8 cellular contexts compared by ENCODE assay signal in genomic region chr9:136799854-136800657, GRCh38. TPM values are rescaled to one million over a fixed set of nuclear protein-coding genes. Genes with fewer than 3 reads are reported as not detected.
DNase-seq lines count a peak whose midpoint lies in the region; ATAC-seq and TF ChIP-seq lines count a peak whose summit lies in the region.

No MANE protein-coding gene starts in this region.

- H3K4me1 ChIP-seq in sigmoid colon: peaks cover 0 to 22% (median 18%) of the 10 kb centered on the region in 4 donors

- no peak for TF ChIP-seq EP300 in sigmoid colon (IDR thresholded peaks at IDR 0.05)

- no peaks in the 10 kb centered on the region for H3K9me3 ChIP-seq in sigmoid colon

- H3K27me3 ChIP-seq in sigmoid colon: peaks cover 40 to 70% (median 56%) of the 10 kb centered on the region in 3 donors

- 1% methylated on average over 63 of the region's 63 CpGs for WGBS in sigmoid colon, 2 donors

- H3K27ac ChIP-seq in sigmoid colon: no peak overlapping the region

- DNase-seq in AML-193 (lab: John Stamatoyannopoulos, UW) (peak; percentile 36 to 47), NCI-H2029 treated with DMSO at 0.1 percent for 48 hours (lab: John Stamatoyannopoulos, UW) (peak; percentile 84), T-helper 9 cell (peak; percentile 90), anterior cingulate cortex (lab: John Stamatoyannopoulos, UW) (peak in 50 of 58 donors; percentile 20 to 89 (median 62)), hypothalamus (lab: John Stamatoyannopoulos, UW) (peak in 35 of 51 donors; percentile 13 to 78 (median 59)), sigmoid colon (peak; percentile 86)

- H3K4me3 ChIP-seq in sigmoid colon: peak overlapping the region in 3 of 4 donors; percentile 12 to 36 (median 33)

- ATAC-seq in GM21723 (IDR thresholded peaks at IDR 0.05; ENCODE audit: unreplicated experiment): peak; percentile 39
- no peak for ATAC-seq in GM19455 (IDR thresholded peaks at IDR 0.05; ENCODE audit: unreplicated experiment)

- no peaks in the 10 kb centered on the region for H3K36me3 ChIP-seq in sigmoid colon

- intact Hi-C loops in sigmoid colon (cut with DNase I): no loop called here

- peak in 1 of 2 donors; percentile 37 for TF ChIP-seq POLR2A in sigmoid colon (IDR thresholded peaks at IDR 0.05)

- TF ChIP-seq CTCF in sigmoid colon (IDR thresholded peaks at IDR 0.05): no peak

RNA-seq across cellular contexts. Expression of gene CCDC183, which starts 3.9 kb away (rescaled TPM):
- total RNA-seq in sigmoid colon: 1 to 10 TPM in 2 of 4 donors, under 1 TPM in 1, not detected in 1; 0.71 to 1.5 (median 1.1) TPM
- 1 to 10 TPM; 3.0 to 3.5 (median 3.0) TPM for polyA plus RNA-seq in sigmoid colon

RNA-seq across cellular contexts. Expression of gene RABL6, which starts 7.7 kb away (rescaled TPM):
- total RNA-seq in sigmoid colon: 10 to 100 TPM; 36.0 to 55.9 (median 49.9) TPM
- polyA plus RNA-seq in sigmoid colon: 100 to 1,000 TPM in 1 of 3 donors, 10 to 100 TPM in 2; 63.1 to 103 (median 68.7) TPM

RNA-seq across cellular contexts. Expression of gene TMEM141, which starts 8.9 kb away (rescaled TPM):
- 10 to 100 TPM; 37.5 to 84.7 (median 63.2) TPM for total RNA-seq in sigmoid colon
- polyA plus RNA-seq in sigmoid colon: 100 to 1,000 TPM; 345 to 629 (median 415) TPM

RNA-seq across cellular contexts. Expression of gene LCN15, which starts 35.7 kb away (rescaled TPM):
- not detected for total RNA-seq in sigmoid colon
- 1 to 10 TPM in 2 of 3 donors, under 1 TPM in 1; 0.70 to 9.0 (median 6.6) TPM for polyA plus RNA-seq in sigmoid colon

RNA-seq across cellular contexts. Expression of gene LCN8, which starts 42.0 kb away (rescaled TPM):
- not detected for total RNA-seq in sigmoid colon
- polyA plus RNA-seq in sigmoid colon: under 1 TPM in 1 of 3 donors, not detected in 2; 0.04 TPM
